Comparison of ENCODE assay signal across 1 cellular context in the genomic region with DNA sequence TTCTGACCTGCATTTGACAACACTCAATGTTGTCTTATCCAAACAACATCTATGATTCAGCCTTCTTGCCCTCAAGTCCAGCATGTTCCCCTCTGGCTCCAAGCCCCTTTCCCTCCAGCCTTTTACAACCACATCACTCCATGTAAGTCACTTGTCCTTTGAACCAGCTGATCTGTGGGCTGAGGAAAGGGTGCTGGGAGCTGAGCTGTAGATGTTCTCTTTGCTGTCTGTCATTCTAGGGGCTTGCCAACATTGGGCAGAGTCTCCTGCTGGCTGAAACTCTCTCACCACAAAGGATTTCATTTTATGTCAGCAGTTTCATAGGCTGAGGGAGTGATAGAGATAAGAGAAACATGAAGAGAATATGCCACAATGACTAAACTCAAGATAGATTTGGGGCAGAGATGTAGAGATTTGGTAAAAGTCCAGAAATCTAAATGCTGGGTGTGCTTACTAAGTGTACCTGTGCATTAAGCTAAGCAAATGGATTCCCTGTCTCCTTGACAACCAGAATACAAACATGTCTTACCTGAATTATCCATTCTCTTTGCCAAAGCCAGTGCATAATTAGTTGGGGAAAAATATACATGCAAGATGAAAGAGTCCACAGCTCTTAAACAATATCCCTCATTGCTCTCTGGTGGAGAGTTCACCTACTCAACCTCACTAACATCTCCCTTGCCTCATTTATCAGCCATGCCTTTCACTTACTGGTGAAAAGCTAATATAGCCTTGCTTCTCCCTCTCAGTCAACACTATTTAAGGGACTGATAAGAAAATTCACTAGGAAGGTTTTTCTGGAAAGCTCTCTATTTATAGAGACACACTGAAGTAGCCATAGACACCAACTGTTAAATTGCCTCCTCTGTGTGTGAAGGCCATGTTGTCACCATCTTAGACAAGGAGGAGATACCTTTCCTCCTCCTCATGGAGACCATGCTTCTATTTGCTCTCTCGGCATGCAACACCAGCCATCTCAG.
TF ChIP-seq lines count a peak whose summit lies in the region.

No MANE protein-coding gene starts in this region.

TF ChIP-seq in HCT116, 20 proteins besides CTCF, POLR2A, EP300 and RAD21:
- TF ChIP-seq, protein P1, sequence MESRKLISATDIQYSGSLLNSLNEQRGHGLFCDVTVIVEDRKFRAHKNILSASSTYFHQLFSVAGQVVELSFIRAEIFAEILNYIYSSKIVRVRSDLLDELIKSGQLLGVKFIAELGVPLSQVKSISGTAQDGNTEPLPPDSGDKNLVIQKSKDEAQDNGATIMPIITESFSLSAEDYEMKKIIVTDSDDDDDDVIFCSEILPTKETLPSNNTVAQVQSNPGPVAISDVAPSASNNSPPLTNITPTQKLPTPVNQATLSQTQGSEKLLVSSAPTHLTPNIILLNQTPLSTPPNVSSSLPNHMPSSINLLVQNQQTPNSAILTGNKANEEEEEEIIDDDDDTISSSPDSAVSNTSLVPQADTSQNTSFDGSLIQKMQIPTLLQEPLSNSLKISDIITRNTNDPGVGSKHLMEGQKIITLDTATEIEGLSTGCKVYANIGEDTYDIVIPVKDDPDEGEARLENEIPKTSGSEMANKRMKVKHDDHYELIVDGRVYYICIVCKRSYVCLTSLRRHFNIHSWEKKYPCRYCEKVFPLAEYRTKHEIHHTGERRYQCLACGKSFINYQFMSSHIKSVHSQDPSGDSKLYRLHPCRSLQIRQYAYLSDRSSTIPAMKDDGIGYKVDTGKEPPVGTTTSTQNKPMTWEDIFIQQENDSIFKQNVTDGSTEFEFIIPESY (IDR thresholded peaks at IDR 0.05; ENCODE audit: extremely low read depth, insufficient replicate concordance, low read length): no peak
- TF ChIP-seq, protein P2, sequence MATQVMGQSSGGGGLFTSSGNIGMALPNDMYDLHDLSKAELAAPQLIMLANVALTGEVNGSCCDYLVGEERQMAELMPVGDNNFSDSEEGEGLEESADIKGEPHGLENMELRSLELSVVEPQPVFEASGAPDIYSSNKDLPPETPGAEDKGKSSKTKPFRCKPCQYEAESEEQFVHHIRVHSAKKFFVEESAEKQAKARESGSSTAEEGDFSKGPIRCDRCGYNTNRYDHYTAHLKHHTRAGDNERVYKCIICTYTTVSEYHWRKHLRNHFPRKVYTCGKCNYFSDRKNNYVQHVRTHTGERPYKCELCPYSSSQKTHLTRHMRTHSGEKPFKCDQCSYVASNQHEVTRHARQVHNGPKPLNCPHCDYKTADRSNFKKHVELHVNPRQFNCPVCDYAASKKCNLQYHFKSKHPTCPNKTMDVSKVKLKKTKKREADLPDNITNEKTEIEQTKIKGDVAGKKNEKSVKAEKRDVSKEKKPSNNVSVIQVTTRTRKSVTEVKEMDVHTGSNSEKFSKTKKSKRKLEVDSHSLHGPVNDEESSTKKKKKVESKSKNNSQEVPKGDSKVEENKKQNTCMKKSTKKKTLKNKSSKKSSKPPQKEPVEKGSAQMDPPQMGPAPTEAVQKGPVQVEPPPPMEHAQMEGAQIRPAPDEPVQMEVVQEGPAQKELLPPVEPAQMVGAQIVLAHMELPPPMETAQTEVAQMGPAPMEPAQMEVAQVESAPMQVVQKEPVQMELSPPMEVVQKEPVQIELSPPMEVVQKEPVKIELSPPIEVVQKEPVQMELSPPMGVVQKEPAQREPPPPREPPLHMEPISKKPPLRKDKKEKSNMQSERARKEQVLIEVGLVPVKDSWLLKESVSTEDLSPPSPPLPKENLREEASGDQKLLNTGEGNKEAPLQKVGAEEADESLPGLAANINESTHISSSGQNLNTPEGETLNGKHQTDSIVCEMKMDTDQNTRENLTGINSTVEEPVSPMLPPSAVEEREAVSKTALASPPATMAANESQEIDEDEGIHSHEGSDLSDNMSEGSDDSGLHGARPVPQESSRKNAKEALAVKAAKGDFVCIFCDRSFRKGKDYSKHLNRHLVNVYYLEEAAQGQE (IDR thresholded peaks at IDR 0.05; ENCODE audit: low read depth): no peak
- TF ChIP-seq TCF7L2 (IDR thresholded peaks at IDR 0.05; ENCODE audit: borderline replicate concordance, extremely low read depth, insufficient read depth, insufficient read length) (no peak), FOSL1 (IDR thresholded peaks at IDR 0.05; ENCODE audit: low read depth) (no peak), JUND (IDR thresholded peaks at IDR 0.05) (no peak), POLR2AphosphoS5 (IDR thresholded peaks at IDR 0.05; ENCODE audit: low read depth, low read length) (no peak), SRF (IDR thresholded peaks at IDR 0.05; ENCODE audit: low read depth) (no peak), EZH2phosphoT487 (IDR thresholded peaks at IDR 0.05; ENCODE audit: borderline replicate concordance) (no peak), ZNF274 (IDR thresholded peaks at IDR 0.05; ENCODE audit: low read depth, low read length) (no peak), CBX3 (IDR thresholded peaks at IDR 0.05; ENCODE audit: low read depth) (no peak), EGR1 (IDR thresholded peaks at IDR 0.05; ENCODE audit: low read depth) (no peak)
- TF ChIP-seq, protein P3, sequence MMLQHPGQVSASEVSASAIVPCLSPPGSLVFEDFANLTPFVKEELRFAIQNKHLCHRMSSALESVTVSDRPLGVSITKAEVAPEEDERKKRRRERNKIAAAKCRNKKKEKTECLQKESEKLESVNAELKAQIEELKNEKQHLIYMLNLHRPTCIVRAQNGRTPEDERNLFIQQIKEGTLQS (IDR thresholded peaks at IDR 0.05): no peak
TF ChIP-seq in HCT116: peak in this region for 0.
